ENCODE assay signal across 8 cellular contexts in the genomic region with DNA sequence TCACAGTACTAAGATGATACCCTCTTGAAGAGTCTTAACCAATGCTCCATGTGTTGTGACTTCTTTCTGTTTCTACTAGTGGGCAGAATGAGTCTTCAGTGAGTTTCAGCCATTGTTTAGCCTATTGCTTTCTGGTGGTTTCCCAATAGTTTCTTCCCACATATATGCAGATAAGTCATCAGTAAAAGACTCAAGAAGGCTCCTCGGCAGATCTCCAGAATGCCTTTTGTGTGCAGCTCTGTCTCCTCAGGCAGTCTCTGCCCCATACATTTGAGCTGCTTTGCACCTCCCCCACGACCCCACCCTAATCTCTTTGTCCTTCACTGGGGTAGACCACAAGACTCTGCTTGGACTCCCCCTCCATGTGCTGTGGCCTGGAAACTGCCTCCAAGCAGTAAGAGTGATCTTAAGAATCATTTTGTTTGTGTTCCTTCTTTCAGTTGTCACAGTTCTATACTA.
DNase-seq lines count a peak whose midpoint lies in the region; ATAC-seq and TF ChIP-seq lines count a peak whose summit lies in the region.

No MANE protein-coding gene starts in this region.

- H3K36me3 ChIP-seq in GM06990 (ENCODE audit: control insufficient read depth, insufficient read depth, low read length) (no peaks in the 10 kb centered on the region), osteoblast (ENCODE audit: insufficient read depth, low read length) (no peaks in the 10 kb centered on the region)

- DNase-seq in GM06990 (ENCODE audit: extremely low read depth, insufficient read length) (peak; percentile 3), osteoblast (ENCODE audit: insufficient read length, low spot score, missing footprints) (peak; percentile 30), cerebellar cortex (ENCODE audit: low spot score) (no peak), NAMALWA (ENCODE audit: low spot score) (no peak)
- DNase-seq in activated T-helper 9 cell treated with anti-CD3 and anti-CD28 coated beads, Interleukin-2, amount 50 U/mL, for 16 hours (ENCODE audit: low read depth), result peak; percentile 11
- DNase-seq in effector CD8-positive, alpha-beta T cell (lab: John Stamatoyannopoulos, UW), result no peak

- no peaks in the 10 kb centered on the region for H3K9me3 ChIP-seq in osteoblast (ENCODE audit: low read depth, low read length)

- H3K27me3 ChIP-seq in GM06990 (replicated peaks; ENCODE audit: control insufficient read depth, insufficient read depth, low read length) (no peaks in the 10 kb centered on the region), osteoblast (ENCODE audit: insufficient read depth, low read length) (no peaks in the 10 kb centered on the region)

- H3K4me1 ChIP-seq in osteoblast (ENCODE audit: insufficient read depth, low read length), result peaks cover 23% of the 10 kb centered on the region

- TF ChIP-seq CTCF in GM06990 (IDR thresholded peaks at IDR 0.05; ENCODE audit: insufficient read depth, low read length, poor library complexity, severe bottlenecking) (no peak), osteoblast (IDR thresholded peaks at IDR 0.05; ENCODE audit: extremely low read depth, low read depth, low read length) (no peak)

- peak overlapping the region; percentile 64 for H3K4me2 ChIP-seq in osteoblast (ENCODE audit: insufficient read depth, low read length)

- ATAC-seq in HG02885 (IDR thresholded peaks at IDR 0.05; ENCODE audit: poor library complexity, unreplicated experiment) (peak; percentile 76), GM18502 (IDR thresholded peaks at IDR 0.05; ENCODE audit: poor library complexity, unreplicated experiment) (no peak)

- H3K79me2 ChIP-seq in osteoblast (ENCODE audit: insufficient read depth, low read length), result peaks cover 2% of the 10 kb centered on the region

- H2AFZ ChIP-seq in osteoblast (ENCODE audit: low read length), result peak overlapping the region; percentile 64

- H3K4me3 ChIP-seq in GM06990 (replicated peaks; ENCODE audit: low read depth, low read length) (no peak overlapping the region), osteoblast (ENCODE audit: insufficient read depth, low read length) (no peak overlapping the region)

- H3K27ac ChIP-seq in osteoblast (ENCODE audit: low read depth, low read length), result peak overlapping the region; percentile 86

- H4K20me1 ChIP-seq in osteoblast (ENCODE audit: insufficient read depth, low read length), result no peaks in the 10 kb centered on the region

Comparison
In these comparisons a context has a peak if more than half of its experiments do, and no peak if none do; other contexts are left out.
1. DNase-seq: peak in GM06990 (single experiment), activated T-helper 9 cell treated with anti-CD3 and anti-CD28 coated beads, Interleukin-2, amount 50 U/mL, for 16 hours (single experiment) and osteoblast (single experiment); none in cerebellar cortex (single experiment), NAMALWA (single experiment) and effector CD8-positive, alpha-beta T cell (single experiment).